ENCODE assay signal across 9 cellular contexts in genomic region chr7:70614237-70614984, GRCh38.
DNase-seq lines count a peak whose midpoint lies in the region; ATAC-seq and TF ChIP-seq lines count a peak whose summit lies in the region.
"Had no signal": no experiment of that assay in that cellular context is flagged by ENCODE, and none has a peak within 500 bp of the region (broad histone marks: within the 10 kb centered on the region; RNA-seq: fewer than 3 reads in every experiment).

No MANE protein-coding gene starts in this region.

- TF ChIP-seq CTCF in retinal pigment epithelial cell (conservative IDR thresholded peaks at IDR 0.05; ENCODE audit: low read depth, low read length): no peak

- ATAC-seq in Right ventricle myocardium superior (ENCODE audit: poor library complexity): peak; percentile 97

- DNase-seq in AG08396 (ENCODE audit: low spot score) (peak; percentile 63), HT1080 (ENCODE audit: low read depth) (peak; percentile 81), SHP77 treated with DMSO at 0.1 percent for 48 hours (lab: John Stamatoyannopoulos, UW) (peak; percentile 3), Right ventricle myocardium superior (peak; percentile 92), retinal pigment epithelial cell (ENCODE audit: low read depth) (peak; percentile 60), OCI-M1 (lab: John Stamatoyannopoulos, UW) (no peak), mesenteric fat pad (ENCODE audit: low spot score) (no peak), SIG-M5 (lab: John Stamatoyannopoulos, UW) (no peak)

- H3K4me3 ChIP-seq in retinal pigment epithelial cell (ENCODE audit: low read length): no peak overlapping the region
- H3K4me3 ChIP-seq: SJSA1 had no signal

- intact Hi-C loops in Right ventricle myocardium superior (cut with DNase I): no loop called here

Comparison
In these comparisons a context has a peak if more than half of its experiments do, and no peak if none do; other contexts are left out.
1. DNase-seq: peak in AG08396 (single experiment), HT1080 (single experiment), SHP77 treated with DMSO at 0.1 percent for 48 hours (single experiment), Right ventricle myocardium superior (single experiment) and retinal pigment epithelial cell (single experiment); none in OCI-M1 (single experiment), mesenteric fat pad (single experiment) and SIG-M5 (single experiment).